In genomic region chr22:46764140-46764680, GRCh38 we compare ENCODE assay signal across 2 cellular contexts.
TF ChIP-seq lines count a peak whose summit lies in the region.

No MANE protein-coding gene starts in this region.

TF ChIP-seq in HEK293, 187 proteins besides CTCF, POLR2A, EP300 and RAD21 (continued from another document):
- TF ChIP-seq ZNF701 (tag by site-specific recombination; IDR thresholded peaks at IDR 0.05) (no peak), INSM2 (tag by site-specific recombination; IDR thresholded peaks at IDR 0.05) (no peak), ZNF157 (tag by site-specific recombination; IDR thresholded peaks at IDR 0.05) (no peak), ZBTB20 (tag by site-specific recombination; IDR thresholded peaks at IDR 0.05) (no peak), ZNF302 (tag by site-specific recombination; IDR thresholded peaks at IDR 0.05; ENCODE audit: low read depth) (no peak)
TF ChIP-seq in HEK293: peak in this region for 0.

TF ChIP-seq in neural cell, 6 proteins besides CTCF, POLR2A, EP300 and RAD21 (continued from another document):
- no peak for TF ChIP-seq SMC3 (conservative IDR thresholded peaks at IDR 0.05; ENCODE audit: poor library complexity)
TF ChIP-seq in neural cell: peak in this region for 0.
